20 cellular contexts compared by ENCODE assay signal in the genomic region with DNA sequence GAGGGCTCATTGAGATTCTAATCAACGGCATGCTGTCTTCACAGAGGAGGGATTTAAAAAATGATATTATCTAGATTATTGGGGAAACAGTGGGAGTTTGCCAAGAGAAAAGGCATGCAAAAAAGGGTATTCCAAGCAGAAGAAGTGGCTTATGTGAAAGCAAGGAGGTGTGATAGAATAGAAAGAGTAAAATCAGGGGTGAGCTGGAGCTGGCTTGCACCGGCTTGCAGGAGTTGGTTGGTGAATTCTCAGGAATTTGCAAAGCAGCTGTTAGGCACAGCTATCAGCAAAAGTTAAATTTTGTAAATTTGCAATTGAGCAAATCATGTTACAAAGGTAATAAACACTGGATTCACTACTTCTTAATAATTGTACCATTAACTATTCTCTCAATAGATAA.
"Had no signal": no experiment of that assay in that cellular context is flagged by ENCODE, and none has a peak within 500 bp of the region (broad histone marks: within the 10 kb centered on the region; RNA-seq: fewer than 3 reads in every experiment).

No MANE protein-coding gene starts in this region.

- H3K36me3 ChIP-seq: esophagus muscularis mucosa, gastroesophageal sphincter, ovary, stomach, thoracic aorta had no signal

- H3K27me3 ChIP-seq: ovary had no signal

- FAIRE-seq: endometrium, small intestine had no signal

- H3K9me3 ChIP-seq: esophagus muscularis mucosa, gastroesophageal sphincter, mucosa of descending colon, ovary, stomach, thoracic aorta had no signal

- H3K4me3 Mint-ChIP-seq: immature natural killer cell; naive thymus-derived CD8-positive, alpha-beta T cell had no signal

- H3K4me3 ChIP-seq: esophagus muscularis mucosa, gastroesophageal sphincter, mucosa of descending colon, ovary, stomach, thoracic aorta had no signal

- H3K27ac Mint-ChIP-seq: immature natural killer cell had no signal

- H3K9me3 Mint-ChIP-seq: immature natural killer cell; naive thymus-derived CD8-positive, alpha-beta T cell had no signal

- H3K36me3 Mint-ChIP-seq: immature natural killer cell; naive thymus-derived CD8-positive, alpha-beta T cell had no signal

- H3K4me1 Mint-ChIP-seq: immature natural killer cell had no signal

- DNase-seq: effector memory CD4-positive, alpha-beta T cell; foreskin fibroblast; glutamatergic neuron; immature natural killer cell; left colon; mesendoderm; mucosa of descending colon; naive thymus-derived CD8-positive, alpha-beta T cell; ovary; small intestine; stimulated activated CD4-positive, alpha-beta T cell treated with anti-CD3 and anti-CD28 coated beads, Interleukin-12 subunit alpha, Interleukin-12 subunit beta, amount 100 ng/mL, for 4 hours; stimulated activated naive CD4-positive, alpha-beta T cell; stomach; substantia nigra; trophoblast cell had no signal

- H3K4me1 ChIP-seq: esophagus muscularis mucosa, gastroesophageal sphincter had no signal

- H3K27ac ChIP-seq: epithelial cell of prostate, esophagus muscularis mucosa, gastroesophageal sphincter, ovary, stomach, thoracic aorta had no signal
